In the genomic region with DNA sequence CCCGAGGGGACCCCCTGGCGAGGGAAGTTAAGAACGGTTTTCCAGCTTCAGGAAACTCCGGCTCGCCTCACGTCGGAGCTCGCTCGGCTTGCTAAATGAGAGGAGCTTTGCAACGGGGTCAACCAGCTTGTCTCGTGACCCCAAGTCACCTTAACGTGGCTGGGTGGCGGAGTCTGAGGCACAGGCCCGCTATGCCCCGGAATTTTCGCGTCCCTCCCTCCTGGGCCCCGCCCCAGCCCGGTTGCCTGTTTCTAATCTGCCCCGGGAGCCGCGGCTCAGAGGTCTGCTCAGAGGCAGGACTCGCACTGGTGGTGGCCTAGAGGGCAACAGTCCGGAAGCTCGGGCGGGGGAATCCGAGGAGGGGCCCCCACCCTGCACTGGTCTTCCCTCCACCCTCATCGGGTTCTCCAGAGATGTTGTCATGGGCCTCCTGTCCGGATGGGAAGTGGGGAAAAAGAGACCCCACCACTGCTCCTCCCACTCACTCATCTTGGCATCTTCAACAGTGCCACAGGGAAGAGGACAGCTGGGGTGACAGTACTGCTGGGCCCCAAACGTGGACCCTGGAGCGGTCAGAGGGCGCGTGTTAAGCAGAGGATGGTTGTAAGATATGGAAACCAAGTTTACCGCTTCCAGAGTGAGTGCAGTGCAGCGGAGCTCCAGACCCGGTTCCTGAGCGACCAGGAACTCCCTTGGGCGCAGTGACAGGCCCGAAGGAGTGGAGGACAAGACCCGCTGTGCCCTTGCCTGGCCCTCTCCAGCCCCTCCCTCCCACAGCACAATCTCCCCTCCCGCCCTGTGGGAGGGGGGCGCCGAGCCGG, we compare ENCODE assay signal across 9 cellular contexts. TPM values are rescaled to one million over a fixed set of nuclear protein-coding genes. Genes with fewer than 3 reads are reported as not detected.
DNase-seq lines count a peak whose midpoint lies in the region; ATAC-seq lines count a peak whose summit lies in the region.
"Had no signal": no experiment of that assay in that cellular context is flagged by ENCODE, and none has a peak within 500 bp of the region (broad histone marks: within the 10 kb centered on the region; RNA-seq: fewer than 3 reads in every experiment).

No MANE protein-coding gene starts in this region.

- no peaks in the 10 kb centered on the region for H3K9me3 ChIP-seq in stomach smooth muscle (ENCODE audit: control insufficient read depth in 2 of 2, low read length in 2 of 2)

- peaks cover 93% of the 10 kb centered on the region for H3K27me3 Mint-ChIP-seq in activated T-cell treated with anti-CD3 and anti-CD28 coated beads, Interleukin-2, amount 50 U/mL, for 24 hours

- peak overlapping the region; percentile 63 for H3K4me3 Mint-ChIP-seq in activated T-cell treated with anti-CD3 and anti-CD28 coated beads, Interleukin-2, amount 50 U/mL, for 24 hours

- H3K4me1 ChIP-seq in stomach smooth muscle (ENCODE audit: control insufficient read depth, insufficient read depth, low read length), result peaks cover 44% of the 10 kb centered on the region

- peaks cover 44% of the 10 kb centered on the region for H3K4me1 Mint-ChIP-seq in activated T-cell treated with anti-CD3 and anti-CD28 coated beads, Interleukin-2, amount 50 U/mL, for 24 hours (ENCODE audit: low read depth)

- H3K9ac ChIP-seq in stomach smooth muscle (ENCODE audit: low read length in 2 of 2), result no peak overlapping the region

- no peaks in the 10 kb centered on the region for H3K36me3 ChIP-seq in stomach smooth muscle (ENCODE audit: control insufficient read depth in 2 of 2, insufficient read depth in 2 of 2, low read length in 2 of 2)

- peak; percentile 49 for DNase-seq in activated T-cell treated with anti-CD3 and anti-CD28 coated beads, Interleukin-2, amount 50 U/mL, for 24 hours
- no peak for DNase-seq in activated T-cell treated with anti-CD3 and anti-CD28 coated beads, Interleukin-2, amount 50 U/mL, for 1 hour
- DNase-seq in activated naive CD4-positive, alpha-beta T cell treated with anti-CD3 and anti-CD28 coated beads, Interleukin-2, amount 50 U/mL, for 16 hours, result peak; percentile 35
- no peak for DNase-seq in left lobe of liver (ENCODE audit: low spot score)
- no peak for DNase-seq in NCI-H2029 (lab: John Stamatoyannopoulos, UW)
- DNase-seq in AG08396 (ENCODE audit: low spot score), result no peak
- DNase-seq in GF-D8 (lab: John Stamatoyannopoulos, UW), result no peak

- peaks cover 75 to 95% of the 10 kb centered on the region in 2 donors for H3K27me3 ChIP-seq in stomach smooth muscle (ENCODE audit: control insufficient read depth in 1 of 2, insufficient read depth in 2 of 2, low read length in 2 of 2)

- peak overlapping the region; percentile 17 for H3K27ac Mint-ChIP-seq in activated T-cell treated with anti-CD3 and anti-CD28 coated beads, Interleukin-2, amount 50 U/mL, for 24 hours

- no peak overlapping the region for H3K27ac ChIP-seq in stomach smooth muscle (ENCODE audit: low read length)

- peak overlapping the region; percentile 16 to 57 for H3K4me3 ChIP-seq in stomach smooth muscle (ENCODE audit: low read length in 2 of 2)

- no peaks in the 10 kb centered on the region for H3K9me3 Mint-ChIP-seq in activated T-cell treated with anti-CD3 and anti-CD28 coated beads, Interleukin-2, amount 50 U/mL, for 24 hours

- no peaks in the 10 kb centered on the region for H3K36me3 Mint-ChIP-seq in activated T-cell treated with anti-CD3 and anti-CD28 coated beads, Interleukin-2, amount 50 U/mL, for 24 hours (ENCODE audit: low read depth)

- peak; percentile 57 for ATAC-seq in left lobe of liver

RNA-seq across cellular contexts. Expression of a gene that starts 3.4 kb away (rescaled TPM):
- not detected for total RNA-seq in left lobe of liver
- total RNA-seq: RPMI7951 had no signal

Comparison
In these comparisons a context has a peak if more than half of its experiments do, and no peak if none do; other contexts are left out.
1. DNase-seq: peak in activated T-cell treated with anti-CD3 and anti-CD28 coated beads, Interleukin-2, amount 50 U/mL, for 24 hours (single experiment) and activated naive CD4-positive, alpha-beta T cell treated with anti-CD3 and anti-CD28 coated beads, Interleukin-2, amount 50 U/mL, for 16 hours (single experiment); none in activated T-cell treated with anti-CD3 and anti-CD28 coated beads, Interleukin-2, amount 50 U/mL, for 1 hour (single experiment), left lobe of liver (single experiment), NCI-H2029 (single experiment), AG08396 (single experiment) and GF-D8 (single experiment).